ENCODE assay signal across 11 cellular contexts in genomic region chr3:5787863-5788488, GRCh38.
DNase-seq lines count a peak whose midpoint lies in the region; ATAC-seq and TF ChIP-seq lines count a peak whose summit lies in the region.
"Had no signal": no experiment of that assay in that cellular context is flagged by ENCODE, and none has a peak within 500 bp of the region (broad histone marks: within the 10 kb centered on the region; RNA-seq: fewer than 3 reads in every experiment).

No MANE protein-coding gene starts in this region.

- H3K27ac Mint-ChIP-seq in activated CD4-positive, alpha-beta T cell treated with anti-CD3 and anti-CD28 coated beads, Interleukin-2, amount 10 ng/mL, durations not matched to agents 24 days and 14 days = no peak overlapping the region
- no peak overlapping the region for H3K27ac Mint-ChIP-seq in activated T-helper 17 cell treated with anti-CD3 and anti-CD28 coated beads, Interleukin-2, amount 50 U/mL, for 72 hours
- H3K27ac Mint-ChIP-seq: T-helper 1 cell treated with Interleukin-12 subunit alpha and Interleukin-12 subunit beta and Interleukin-4 antibody, amounts not matched to agents 30 μg/mL and 1 μg/mL, for 36 hours had no signal

- H3K27me3 ChIP-seq in left ventricle myocardium inferior (ENCODE audit: low read depth) (no peaks in the 10 kb centered on the region), WERI-Rb-1 (ENCODE audit: insufficient read depth, low read depth, severe bottlenecking) (peaks cover 25% of the 10 kb centered on the region), kidney epithelial cell (ENCODE audit: control insufficient read depth, insufficient read depth, low read length) (no peaks in the 10 kb centered on the region), osteoblast (ENCODE audit: insufficient read depth, low read length) (no peaks in the 10 kb centered on the region)
- H3K27me3 ChIP-seq: BLaER1 had no signal

- no peak overlapping the region for H3K4me2 ChIP-seq in osteoblast (ENCODE audit: insufficient read depth, low read length)
- H3K4me2 ChIP-seq: BLaER1 had no signal

- H3K9me3 ChIP-seq in left ventricle myocardium inferior (replicated peaks) (no peaks in the 10 kb centered on the region), WERI-Rb-1 (ENCODE audit: severe bottlenecking) (no peaks in the 10 kb centered on the region), osteoblast (ENCODE audit: low read depth, low read length) (no peaks in the 10 kb centered on the region)
- H3K9me3 ChIP-seq: BLaER1 had no signal

- H3K4me3 ChIP-seq in left ventricle myocardium inferior (no peak overlapping the region), WERI-Rb-1 (ENCODE audit: low read depth, low read length) (no peak overlapping the region), kidney epithelial cell (ENCODE audit: low read depth, low read length) (no peak overlapping the region), osteoblast (ENCODE audit: insufficient read depth, low read length) (no peak overlapping the region)
- H3K4me3 ChIP-seq: BLaER1 had no signal

- no peaks in the 10 kb centered on the region for H3K27me3 Mint-ChIP-seq in activated CD4-positive, alpha-beta T cell treated with anti-CD3 and anti-CD28 coated beads, Interleukin-2, amount 10 ng/mL, durations not matched to agents 24 days and 14 days
- H3K27me3 Mint-ChIP-seq in activated T-helper 17 cell treated with anti-CD3 and anti-CD28 coated beads, Interleukin-2, amount 50 U/mL, for 72 hours = no peaks in the 10 kb centered on the region

- ATAC-seq in Right ventricle myocardium superior (ENCODE audit: poor library complexity) = peak; percentile 34
- ATAC-seq in GM18907 (IDR thresholded peaks at IDR 0.05; ENCODE audit: unreplicated experiment) = no peak
- no peak for ATAC-seq in activated T-helper 17 cell treated with anti-CD3 and anti-CD28 coated beads, Interleukin-2, amount 50 U/mL, for 72 hours (replicated peaks)

- H3K9me3 Mint-ChIP-seq in activated CD4-positive, alpha-beta T cell treated with anti-CD3 and anti-CD28 coated beads, Interleukin-2, amount 10 ng/mL, durations not matched to agents 24 days and 14 days = no peaks in the 10 kb centered on the region
- H3K9me3 Mint-ChIP-seq in activated T-helper 17 cell treated with anti-CD3 and anti-CD28 coated beads, Interleukin-2, amount 50 U/mL, for 72 hours = peaks cover 3% of the 10 kb centered on the region
- H3K9me3 Mint-ChIP-seq: T-helper 1 cell treated with Interleukin-12 subunit alpha and Interleukin-12 subunit beta and Interleukin-4 antibody, amounts not matched to agents 30 μg/mL and 1 μg/mL, for 36 hours had no signal

- H4K20me1 ChIP-seq in osteoblast (ENCODE audit: insufficient read depth, low read length) = no peaks in the 10 kb centered on the region
- H4K20me1 ChIP-seq: BLaER1 had no signal

- TF ChIP-seq CTCF in left ventricle myocardium inferior (IDR thresholded peaks at IDR 0.05; ENCODE audit: borderline replicate concordance) = no peak
- TF ChIP-seq CTCF in WERI-Rb-1 (IDR thresholded peaks at IDR 0.05; ENCODE audit: low read depth, low read length) = 0 out of 2 replicates have a peak, but pooled peaks have one; percentile 10
- TF ChIP-seq CTCF in kidney epithelial cell (IDR thresholded peaks at IDR 0.05; ENCODE audit: insufficient read depth, low read length, poor library complexity, severe bottlenecking) = peak; percentile 51
- no peak for TF ChIP-seq CTCF in osteoblast (IDR thresholded peaks at IDR 0.05; ENCODE audit: extremely low read depth, low read depth, low read length)

- H3K27ac ChIP-seq in left ventricle myocardium inferior (replicated peaks) (no peak overlapping the region), WERI-Rb-1 (no peak overlapping the region), osteoblast (ENCODE audit: low read depth, low read length) (no peak overlapping the region)
- H3K27ac ChIP-seq: BLaER1 had no signal

- no peaks in the 10 kb centered on the region for H3K36me3 ChIP-seq in left ventricle myocardium inferior
- H3K36me3 ChIP-seq in WERI-Rb-1 = no peaks in the 10 kb centered on the region
- H3K36me3 ChIP-seq in kidney epithelial cell (ENCODE audit: control insufficient read depth, insufficient read depth, low read length) = no peaks in the 10 kb centered on the region
- no peaks in the 10 kb centered on the region for H3K36me3 ChIP-seq in osteoblast (ENCODE audit: insufficient read depth, low read length)
- H3K36me3 ChIP-seq: BLaER1 had no signal

- no peak overlapping the region for H2AFZ ChIP-seq in osteoblast (ENCODE audit: low read length)

- peak; percentile 44 for DNase-seq in Right ventricle myocardium superior
- no peak for DNase-seq in left ventricle myocardium inferior
- DNase-seq in WERI-Rb-1 = peak; percentile 12
- no peak for DNase-seq in kidney epithelial cell (ENCODE audit: low read depth)
- no peak for DNase-seq in activated CD4-positive, alpha-beta T cell treated with anti-CD3 and anti-CD28 coated beads, Interleukin-2, amount 10 ng/mL, durations not matched to agents 24 days and 14 days
- DNase-seq in osteoblast (ENCODE audit: insufficient read length, low spot score, missing footprints) = no peak
- DNase-seq: stimulated activated CD4-positive, alpha-beta T cell treated with anti-CD3 and anti-CD28 coated beads, Interleukin-2, amount 100 ng/mL, for 48 hours had no signal

- no peaks in the 10 kb centered on the region for H3K36me3 Mint-ChIP-seq in activated CD4-positive, alpha-beta T cell treated with anti-CD3 and anti-CD28 coated beads, Interleukin-2, amount 10 ng/mL, durations not matched to agents 24 days and 14 days (ENCODE audit: low read depth)
- no peaks in the 10 kb centered on the region for H3K36me3 Mint-ChIP-seq in activated T-helper 17 cell treated with anti-CD3 and anti-CD28 coated beads, Interleukin-2, amount 50 U/mL, for 72 hours (ENCODE audit: low read depth)

- H3K4me1 Mint-ChIP-seq in activated CD4-positive, alpha-beta T cell treated with anti-CD3 and anti-CD28 coated beads, Interleukin-2, amount 10 ng/mL, durations not matched to agents 24 days and 14 days = no peaks in the 10 kb centered on the region
- no peaks in the 10 kb centered on the region for H3K4me1 Mint-ChIP-seq in activated T-helper 17 cell treated with anti-CD3 and anti-CD28 coated beads, Interleukin-2, amount 50 U/mL, for 72 hours

- intact Hi-C loops in Right ventricle myocardium superior (cut with DNase I) (no loop called here), left ventricle myocardium inferior (cut with micrococcal nuclease) (loop anchor here (10.0 kb wide), 1 partner anchor 67 kb away; no protein-coding TSS in a partner anchor)
- intact Hi-C loops in activated CD4-positive, alpha-beta T cell treated with anti-CD3 and anti-CD28 coated beads, Interleukin-2, amount 10 ng/mL, durations not matched to agents 24 days and 14 days (cut with micrococcal nuclease) = no loop called here

- no peaks in the 10 kb centered on the region for H3K79me2 ChIP-seq in osteoblast (ENCODE audit: insufficient read depth, low read length)

- no peak overlapping the region for H3K4me3 Mint-ChIP-seq in activated CD4-positive, alpha-beta T cell treated with anti-CD3 and anti-CD28 coated beads, Interleukin-2, amount 10 ng/mL, durations not matched to agents 24 days and 14 days
- H3K4me3 Mint-ChIP-seq in activated T-helper 17 cell treated with anti-CD3 and anti-CD28 coated beads, Interleukin-2, amount 50 U/mL, for 72 hours = no peak overlapping the region
- H3K4me3 Mint-ChIP-seq: T-helper 1 cell treated with Interleukin-12 subunit alpha and Interleukin-12 subunit beta and Interleukin-4 antibody, amounts not matched to agents 30 μg/mL and 1 μg/mL, for 36 hours had no signal

- no peaks in the 10 kb centered on the region for H3K4me1 ChIP-seq in left ventricle myocardium inferior
- H3K4me1 ChIP-seq in osteoblast (ENCODE audit: insufficient read depth, low read length) = no peaks in the 10 kb centered on the region
- H3K4me1 ChIP-seq: BLaER1 had no signal

Comparison
In these comparisons a context has a peak if more than half of its experiments do, and no peak if none do; other contexts are left out.
1. DNase-seq: peak in Right ventricle myocardium superior (single experiment) and WERI-Rb-1 (single experiment); none in left ventricle myocardium inferior (single experiment), kidney epithelial cell (single experiment), activated CD4-positive, alpha-beta T cell treated with anti-CD3 and anti-CD28 coated beads, Interleukin-2, amount 10 ng/mL, durations not matched to agents 24 days and 14 days (single experiment) and osteoblast (single experiment).
2. CTCF ChIP-seq: peak in WERI-Rb-1 (single experiment) and kidney epithelial cell (single experiment); none in left ventricle myocardium inferior (single experiment) and osteoblast (single experiment).